ENCODE assay signal across 10 cellular contexts in the genomic region with DNA sequence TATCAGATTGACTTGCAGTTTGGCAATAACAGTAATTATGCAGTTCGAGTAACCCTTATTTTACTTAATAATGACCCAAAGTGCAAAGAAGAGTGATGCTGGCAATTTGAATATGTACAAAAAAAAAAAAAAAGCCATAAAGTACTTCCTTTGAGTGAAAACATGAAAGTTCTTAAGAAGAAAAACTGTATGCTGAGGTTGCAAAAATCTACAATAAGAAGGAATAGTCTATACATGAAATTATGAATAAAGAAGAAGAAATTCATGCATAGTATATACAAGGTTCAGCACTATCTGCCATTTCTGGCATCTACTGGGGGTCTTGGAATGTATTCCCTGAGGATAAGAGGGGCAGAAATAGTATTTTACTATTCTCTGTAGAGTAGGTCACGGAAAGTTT.
"Had no signal": no experiment of that assay in that cellular context is flagged by ENCODE, and none has a peak within 500 bp of the region (broad histone marks: within the 10 kb centered on the region; RNA-seq: fewer than 3 reads in every experiment).

No MANE protein-coding gene starts in this region.

- H3K9me3 ChIP-seq: HAP-1 had no signal

- DNase-seq: GM23248, GOT3, H7, HFFc6, Karpas-422, KBM-7 had no signal

- H3K9ac ChIP-seq: GM23248, KMS-11 had no signal

- H2AFZ ChIP-seq: GM23248 had no signal

- FAIRE-seq: HTR-8/SVneo had no signal

- H3K27ac ChIP-seq: GM23248, KMS-11 had no signal

- H3K4me3 ChIP-seq: GM23248, HAP-1 had no signal

- ATAC-seq: HCT116 had no signal

- H3K4me1 ChIP-seq: HAP-1 had no signal

- H3K4me2 ChIP-seq: KMS-11 had no signal
